In the genomic region with DNA sequence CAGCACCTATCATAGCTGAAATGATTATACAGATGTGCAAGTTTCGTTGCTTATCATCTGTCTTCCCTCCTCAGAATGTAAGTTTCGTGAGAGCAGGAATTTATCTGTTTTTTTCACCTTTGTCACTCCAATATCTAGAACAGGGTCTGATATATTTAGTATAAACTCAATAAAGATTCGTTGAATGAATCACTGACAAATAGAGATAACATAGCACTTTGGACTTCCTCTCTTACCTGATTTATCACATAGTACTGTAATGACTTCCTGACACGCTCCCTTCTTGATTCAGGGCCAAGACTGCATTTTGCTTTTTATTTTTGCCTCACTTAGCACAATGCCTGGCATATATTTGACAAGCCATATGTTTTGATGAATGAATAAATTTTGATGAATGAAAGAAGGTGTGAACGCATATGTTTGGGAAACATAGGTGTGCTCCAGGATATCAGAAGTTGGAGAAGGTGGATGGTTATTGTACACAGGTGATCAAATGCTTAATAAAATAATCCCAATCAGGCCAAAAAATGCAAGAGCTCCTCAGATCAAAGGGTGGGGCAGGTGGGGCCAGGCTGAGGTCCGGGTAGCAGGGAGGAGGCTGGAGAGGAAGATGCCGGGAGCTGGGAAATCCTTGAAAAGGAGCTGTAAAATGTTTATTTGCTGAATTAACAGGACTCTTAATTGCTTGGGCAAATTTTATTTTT, we compare ENCODE assay signal across 12 cellular contexts.
DNase-seq lines count a peak whose midpoint lies in the region; ATAC-seq and TF ChIP-seq lines count a peak whose summit lies in the region.
"Had no signal": no experiment of that assay in that cellular context is flagged by ENCODE, and none has a peak within 500 bp of the region (broad histone marks: within the 10 kb centered on the region; RNA-seq: fewer than 3 reads in every experiment).

No MANE protein-coding gene starts in this region.

- no peaks in the 10 kb centered on the region for H3K27me3 Mint-ChIP-seq in activated naive CD8-positive, alpha-beta T cell treated with anti-CD3 and anti-CD28 coated beads, Interleukin-2, amount 50 U/mL, for 24 hours
- peaks cover 5 to 23% of the 10 kb centered on the region in 2 donors for H3K27me3 Mint-ChIP-seq in stimulated activated naive B cell treated with anti-CD40 and anti-IgM and Interleukin-4, amounts not matched to agents 10 μg/mL and 1 μg/mL and 100 μg/mL, for 72 hours

- peaks cover 60% of the 10 kb centered on the region for H3K4me1 Mint-ChIP-seq in activated naive CD8-positive, alpha-beta T cell treated with anti-CD3 and anti-CD28 coated beads, Interleukin-2, amount 50 U/mL, for 24 hours
- H3K4me1 Mint-ChIP-seq in stimulated activated naive B cell treated with anti-CD40 and anti-IgM and Interleukin-4, amounts not matched to agents 10 μg/mL and 1 μg/mL and 100 μg/mL, for 72 hours: peaks cover 20 to 23% of the 10 kb centered on the region in 2 donors

- no peak overlapping the region for H3K4me3 Mint-ChIP-seq in activated naive CD8-positive, alpha-beta T cell treated with anti-CD3 and anti-CD28 coated beads, Interleukin-2, amount 50 U/mL, for 24 hours
- no peak overlapping the region for H3K4me3 Mint-ChIP-seq in stimulated activated naive B cell treated with anti-CD40 and anti-IgM and Interleukin-4, amounts not matched to agents 10 μg/mL and 1 μg/mL and 100 μg/mL, for 72 hours

- DNase-seq in activated CD8-positive, alpha-beta memory T cell treated with anti-CD3 and anti-CD28 coated beads, Interleukin-2, amount 50 U/mL, for 48 hours: peak; percentile 40
- DNase-seq in activated CD8-positive, alpha-beta memory T cell treated with anti-CD3 and anti-CD28 coated beads, Interleukin-2, amount 50 U/mL, for 4 hours: no peak
- DNase-seq in NCI-H69 (lab: John Stamatoyannopoulos, UW) (peak; percentile 34), erythroblast (lab: John Stamatoyannopoulos, UW) (no peak)
- DNase-seq in activated naive CD8-positive, alpha-beta T cell treated with anti-CD3 and anti-CD28 coated beads, Interleukin-2, amount 50 U/mL, for 24 hours: no peak
- no peak for DNase-seq in stimulated activated naive B cell treated with anti-CD40 and anti-IgM and Interleukin-4, amounts not matched to agents 10 μg/mL and 1 μg/mL and 100 μg/mL, for 72 hours
- no peak for DNase-seq in stimulated activated CD4-positive, alpha-beta T cell treated with anti-CD3 and anti-CD28 coated beads, Interleukin-15, amount 100 ng/mL, for 24 hours
- no peak for DNase-seq in stimulated activated CD4-positive, alpha-beta T cell treated with anti-CD3 and anti-CD28 coated beads, Interleukin-2, amount 100 ng/mL, for 48 hours
- DNase-seq: mammary epithelial cell, MM.1S, ovary, RPMI8226 had no signal

- H3K36me3 Mint-ChIP-seq in activated naive CD8-positive, alpha-beta T cell treated with anti-CD3 and anti-CD28 coated beads, Interleukin-2, amount 50 U/mL, for 24 hours (ENCODE audit: low read depth): no peaks in the 10 kb centered on the region
- no peaks in the 10 kb centered on the region for H3K36me3 Mint-ChIP-seq in stimulated activated naive B cell treated with anti-CD40 and anti-IgM and Interleukin-4, amounts not matched to agents 10 μg/mL and 1 μg/mL and 100 μg/mL, for 72 hours

- peak overlapping the region; percentile 44 for H3K27ac Mint-ChIP-seq in activated naive CD8-positive, alpha-beta T cell treated with anti-CD3 and anti-CD28 coated beads, Interleukin-2, amount 50 U/mL, for 24 hours
- H3K27ac Mint-ChIP-seq in stimulated activated naive B cell treated with anti-CD40 and anti-IgM and Interleukin-4, amounts not matched to agents 10 μg/mL and 1 μg/mL and 100 μg/mL, for 72 hours: peak overlapping the region; percentile 28

- no peak for ATAC-seq in activated naive CD8-positive, alpha-beta T cell treated with anti-CD3 and anti-CD28 coated beads, Interleukin-2, amount 50 U/mL, for 24 hours
- ATAC-seq in stimulated activated naive B cell treated with anti-CD40 and anti-IgM and Interleukin-4, amounts not matched to agents 10 μg/mL and 1 μg/mL and 100 μg/mL, for 72 hours (replicated peaks): peak in 1 of 2 donors; percentile 26

- TF ChIP-seq POLR2A in erythroblast (IDR thresholded peaks at IDR 0.05; ENCODE audit: low read length): no peak

- no peaks in the 10 kb centered on the region for H3K9me3 Mint-ChIP-seq in activated naive CD8-positive, alpha-beta T cell treated with anti-CD3 and anti-CD28 coated beads, Interleukin-2, amount 50 U/mL, for 24 hours
- H3K9me3 Mint-ChIP-seq in stimulated activated naive B cell treated with anti-CD40 and anti-IgM and Interleukin-4, amounts not matched to agents 10 μg/mL and 1 μg/mL and 100 μg/mL, for 72 hours: no peaks in the 10 kb centered on the region

Comparison
In these comparisons a context has a peak if more than half of its experiments do, and no peak if none do; other contexts are left out.
1. DNase-seq: peak in activated CD8-positive, alpha-beta memory T cell treated with anti-CD3 and anti-CD28 coated beads, Interleukin-2, amount 50 U/mL, for 48 hours (single experiment) and NCI-H69 (single experiment); none in activated CD8-positive, alpha-beta memory T cell treated with anti-CD3 and anti-CD28 coated beads, Interleukin-2, amount 50 U/mL, for 4 hours (single experiment), activated naive CD8-positive, alpha-beta T cell treated with anti-CD3 and anti-CD28 coated beads, Interleukin-2, amount 50 U/mL, for 24 hours (single experiment), stimulated activated naive B cell treated with anti-CD40 and anti-IgM and Interleukin-4, amounts not matched to agents 10 μg/mL and 1 μg/mL and 100 μg/mL, for 72 hours (single experiment), stimulated activated CD4-positive, alpha-beta T cell treated with anti-CD3 and anti-CD28 coated beads, Interleukin-15, amount 100 ng/mL, for 24 hours (single experiment), stimulated activated CD4-positive, alpha-beta T cell treated with anti-CD3 and anti-CD28 coated beads, Interleukin-2, amount 100 ng/mL, for 48 hours (0 of 2) and erythroblast (0 of 2).